15 cellular contexts compared by ENCODE assay signal in the genomic region with DNA sequence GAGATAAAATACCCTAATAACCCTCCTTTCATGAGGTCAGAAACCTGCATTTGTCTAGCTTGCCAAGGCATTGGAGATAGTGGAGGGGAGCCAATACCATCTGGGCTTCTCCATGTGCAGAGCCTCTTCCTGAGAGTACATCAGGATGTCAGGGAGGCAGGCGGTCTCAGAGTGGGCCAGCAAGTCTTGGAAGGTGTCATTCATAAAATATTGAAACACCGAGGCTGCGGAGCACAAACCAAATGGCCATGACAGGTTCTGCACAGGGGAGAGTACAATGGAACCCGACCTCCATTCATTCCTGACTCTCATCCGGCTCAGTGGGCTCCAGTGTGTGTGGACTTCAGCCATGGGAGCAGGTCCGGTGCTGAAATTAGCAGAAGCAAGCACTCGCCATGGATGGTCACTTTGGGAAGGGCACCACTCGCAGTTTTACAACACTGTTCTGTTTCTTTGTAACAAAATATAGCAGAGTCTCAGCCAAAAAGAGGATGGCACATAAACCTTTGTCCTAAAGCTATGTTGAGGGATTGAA.
DNase-seq lines count a peak whose midpoint lies in the region; ATAC-seq and TF ChIP-seq lines count a peak whose summit lies in the region.
"Had no signal": no experiment of that assay in that cellular context is flagged by ENCODE, and none has a peak within 500 bp of the region (broad histone marks: within the 10 kb centered on the region; RNA-seq: fewer than 3 reads in every experiment).

No MANE protein-coding gene starts in this region.

- no peaks in the 10 kb centered on the region for H3K36me3 Mint-ChIP-seq in endodermal cell (ENCODE audit: low read depth)

- DNase-seq in NCI-H1694 (lab: John Stamatoyannopoulos, UW), result peak; percentile 60
- DNase-seq in cerebellar cortex (ENCODE audit: low spot score), result peak; percentile 99
- peak; percentile 32 for DNase-seq in endodermal cell
- peak; percentile 24 for DNase-seq in pons (ENCODE audit: low spot score)
- no peak for DNase-seq in SJCRH30
- no peak for DNase-seq in Right ventricle myocardium inferior (ENCODE audit: missing footprints)
- no peak for DNase-seq in NOMO-1 treated with DMSO at 0.1 percent for 48 hours (lab: John Stamatoyannopoulos, UW; ENCODE audit: unreplicated experiment)
- DNase-seq: ACHN; Calu3; CD4-positive, alpha-beta T cell; DMS153; DND-41; GF-D8 had no signal

- H3K27me3 ChIP-seq in endodermal cell (ENCODE audit: control insufficient read depth, insufficient read depth, low read length, poor library complexity, severe bottlenecking), result no peaks in the 10 kb centered on the region
- peaks cover 10% of the 10 kb centered on the region; the same call in 1 of the 2 replicates for H3K27me3 ChIP-seq in SJCRH30

- no peak overlapping the region for H3K4me3 Mint-ChIP-seq in endodermal cell
- H3K4me3 Mint-ChIP-seq: CD4-positive, alpha-beta T cell had no signal

- no peaks in the 10 kb centered on the region for H3K9me3 Mint-ChIP-seq in endodermal cell
- H3K9me3 Mint-ChIP-seq: CD4-positive, alpha-beta T cell had no signal

- intact Hi-C loops in Right ventricle myocardium inferior (cut with DNase I), result no loop called here

- no peaks in the 10 kb centered on the region for H3K36me3 ChIP-seq in endodermal cell (ENCODE audit: control insufficient read depth, insufficient read depth, low read length)
- no peaks in the 10 kb centered on the region for H3K36me3 ChIP-seq in SJCRH30

- peaks cover 5% of the 10 kb centered on the region for H3K4me1 ChIP-seq in endodermal cell (ENCODE audit: control insufficient read depth, insufficient read depth, low read length)
- no peaks in the 10 kb centered on the region for H3K4me1 ChIP-seq in SJCRH30

- H3K27me3 Mint-ChIP-seq in endodermal cell (ENCODE audit: insufficient read depth), result peaks cover 32% of the 10 kb centered on the region

- H3K27ac Mint-ChIP-seq in endodermal cell, result no peak overlapping the region
- H3K27ac Mint-ChIP-seq: CD4-positive, alpha-beta T cell had no signal

- H3K4me3 ChIP-seq in endodermal cell (ENCODE audit: low read length) (no peak overlapping the region), SJCRH30 (no peak overlapping the region)

- H3K4me1 Mint-ChIP-seq in endodermal cell, result peaks cover 24% of the 10 kb centered on the region

- H3K9ac ChIP-seq in endodermal cell (ENCODE audit: extremely low read depth, low read length, poor library complexity, severe bottlenecking), result no peak overlapping the region

- no peaks in the 10 kb centered on the region for H3K9me3 ChIP-seq in endodermal cell (ENCODE audit: control insufficient read depth, low read length)
- no peaks in the 10 kb centered on the region for H3K9me3 ChIP-seq in SJCRH30 (replicated peaks)

- TF ChIP-seq CTCF in endodermal cell (conservative IDR thresholded peaks at IDR 0.05), result no peak

- H3K27ac ChIP-seq in endodermal cell (ENCODE audit: low read depth, low read length), result no peak overlapping the region
- no peak overlapping the region for H3K27ac ChIP-seq in SJCRH30

- no peak for ATAC-seq in Right ventricle myocardium inferior
- ATAC-seq: HCT116, HepG2 had no signal

- WGBS in endodermal cell (ENCODE audit: insufficient coverage in 1 of 2, insufficient read length in 1 of 2), 2 experiments, result 83% methylated on average over 7 to 8 of the region's 8 CpGs

Comparison
In these comparisons a context has a peak if more than half of its experiments do, and no peak if none do; other contexts are left out.
1. DNase-seq: peak in NCI-H1694 (single experiment), cerebellar cortex (single experiment), endodermal cell (single experiment) and pons (single experiment); none in SJCRH30 (0 of 2), Right ventricle myocardium inferior (single experiment) and NOMO-1 treated with DMSO at 0.1 percent for 48 hours (single experiment).